15 cellular contexts compared by ENCODE assay signal in the genomic region with DNA sequence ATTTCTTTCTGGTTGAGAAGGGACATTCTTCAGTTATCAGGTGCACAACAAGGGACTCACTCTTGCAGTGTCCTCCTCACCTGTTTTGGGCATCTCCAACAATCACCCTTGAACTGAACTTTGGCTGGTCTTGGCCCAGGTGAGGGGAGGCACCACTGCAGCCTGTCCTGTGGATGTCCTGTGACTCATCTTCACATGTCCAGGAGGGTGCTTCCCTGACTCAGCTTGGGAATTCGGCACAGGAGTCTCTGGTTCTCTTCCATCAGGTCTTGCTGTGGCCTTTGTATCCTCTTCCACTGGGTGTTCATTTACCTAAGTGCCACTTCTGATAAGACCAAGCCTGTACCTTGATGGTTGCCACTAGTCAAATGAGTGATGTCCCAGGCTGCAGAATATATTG.
DNase-seq lines count a peak whose midpoint lies in the region; TF ChIP-seq lines count a peak whose summit lies in the region.
"Had no signal": no experiment of that assay in that cellular context is flagged by ENCODE, and none has a peak within 500 bp of the region (broad histone marks: within the 10 kb centered on the region; RNA-seq: fewer than 3 reads in every experiment).

No MANE protein-coding gene starts in this region.

- TF ChIP-seq EP300 in esophagus muscularis mucosa (IDR thresholded peaks at IDR 0.05), result no peak

- no peak for TF ChIP-seq CTCF in esophagus muscularis mucosa (IDR thresholded peaks at IDR 0.05)

- no peak overlapping the region for H3K4me3 ChIP-seq in esophagus muscularis mucosa
- H3K4me3 ChIP-seq: BLaER1 treated with 17β-estradiol and CSF1 and Interleukin-3, amounts not matched to agents 10 nM and 100 nM had no signal

- peaks cover 0 to 28% (median 0%) of the 10 kb centered on the region in 4 donors for H3K27me3 ChIP-seq in esophagus muscularis mucosa
- H3K27me3 ChIP-seq: BLaER1 treated with 17β-estradiol and CSF1 and Interleukin-3, amounts not matched to agents 10 nM and 100 nM had no signal

- no peak overlapping the region for H3K27ac ChIP-seq in esophagus muscularis mucosa (replicated peaks in 1 of 4)
- H3K27ac ChIP-seq: BLaER1 treated with 17β-estradiol and CSF1 and Interleukin-3, amounts not matched to agents 10 nM and 100 nM; C4-2B had no signal

- no peaks in the 10 kb centered on the region for H3K36me3 ChIP-seq in esophagus muscularis mucosa

- DNase-seq in esophagus muscularis mucosa (ENCODE audit: extremely low spot score) (peak; percentile 81), islet precursor cell (peak; percentile 62), mesenteric fat pad (ENCODE audit: low spot score) (peak; percentile 20), activated gamma-delta T cell (lab: John Stamatoyannopoulos, UW) (no peak), dedifferentiated amniotic fluid mesenchymal stem cell (ENCODE audit: extremely low spot score) (no peak)
- DNase-seq in effector CD8-positive, alpha-beta T cell (lab: John Stamatoyannopoulos, UW), result no peak
- DNase-seq: 8988T; ACHN; AML-193; Caco-2; Calu3; CD4-positive, alpha-beta T cell; GF-D8 had no signal

- H3K4me1 ChIP-seq in esophagus muscularis mucosa, result no peaks in the 10 kb centered on the region
- H3K4me1 ChIP-seq: Caco-2 had no signal

- 86% methylated on average over 1 of the region's 1 CpG for whole genome bisulfite sequencing in esophagus muscularis mucosa

- intact Hi-C loops in esophagus muscularis mucosa (cut with DNase I), result no loop called here

- TF ChIP-seq POLR2A in esophagus muscularis mucosa (IDR thresholded peaks at IDR 0.05; ENCODE audit: low read depth), result no peak

- peaks cover 0 to 8% (median 4%) of the 10 kb centered on the region in 4 donors for H3K9me3 ChIP-seq in esophagus muscularis mucosa

Comparison
In these comparisons a context has a peak if more than half of its experiments do, and no peak if none do; other contexts are left out.
1. DNase-seq: peak in esophagus muscularis mucosa (single experiment), islet precursor cell (single experiment) and mesenteric fat pad (single experiment); none in effector CD8-positive, alpha-beta T cell (single experiment), activated gamma-delta T cell (single experiment) and dedifferentiated amniotic fluid mesenchymal stem cell (single experiment).